10 cellular contexts compared by ENCODE assay signal in genomic region chrX:48852857-48853256, GRCh38. TPM values are rescaled to one million over a fixed set of nuclear protein-coding genes. Genes with fewer than 3 reads are reported as not detected.
"Had no signal": no experiment of that assay in that cellular context is flagged by ENCODE, and none has a peak within 500 bp of the region (broad histone marks: within the 10 kb centered on the region; RNA-seq: fewer than 3 reads in every experiment).

No MANE protein-coding gene starts in this region.

- H3K9ac ChIP-seq: KMS-11 had no signal

- H3K4me3 ChIP-seq: K562 had no signal

- H3K27ac ChIP-seq: HL-60, KMS-11 had no signal

- H3K4me2 ChIP-seq: KMS-11 had no signal

- H3K4me3 Mint-ChIP-seq: IgD-negative memory B cell had no signal

- ATAC-seq: HepG2, K562 had no signal

- DNase-seq: IMR-90, KBM-7, KG1 had no signal

RNA-seq across cellular contexts. Expression of gene PCSK1N, which starts 17.4 kb away (rescaled TPM):
- total RNA-seq: HT-29, HT1080, IMR-90 had no signal

RNA-seq across cellular contexts. Expression of gene ERAS, which starts 26.5 kb away (rescaled TPM):
- total RNA-seq: HT-29, HT1080, IMR-90, K562 had no signal
